Comparison of ENCODE assay signal across 8 cellular contexts in genomic region chr20:59495894-59496510, GRCh38.
DNase-seq lines count a peak whose midpoint lies in the region; ATAC-seq, FAIRE-seq and TF ChIP-seq lines count a peak whose summit lies in the region.

No MANE protein-coding gene starts in this region.

- TF ChIP-seq POLR2A in GM12891 (IDR thresholded peaks at IDR 0.05; ENCODE audit: low read depth, low read length) = no peak

- H3K27ac ChIP-seq in heart right ventricle = no peak overlapping the region

- H3K9me3 ChIP-seq in adipocyte (ENCODE audit: control insufficient read depth, low read length) = peaks cover 26% of the 10 kb centered on the region
- H3K9me3 ChIP-seq in heart right ventricle = peaks cover 0 to 11% (median 0%) of the 10 kb centered on the region in 11 donors

- peak; percentile 28 for FAIRE-seq in GM12891 (lab: Jason Lieb, UNC)

- no peak overlapping the region for H3K4me3 ChIP-seq in adipocyte (ENCODE audit: low read length)
- H3K4me3 ChIP-seq in heart right ventricle = no peak overlapping the region

- no peaks in the 10 kb centered on the region for H3K36me3 ChIP-seq in adipocyte (ENCODE audit: control insufficient read depth, insufficient read depth, low read length, severe bottlenecking)
- no peaks in the 10 kb centered on the region for H3K36me3 ChIP-seq in heart right ventricle

- H3K4me1 ChIP-seq in adipocyte (ENCODE audit: control insufficient read depth, insufficient read depth, low read length) (no peaks in the 10 kb centered on the region), heart right ventricle (no peaks in the 10 kb centered on the region)

- ATAC-seq in heart right ventricle (peak; percentile 27 to 62 (median 40)), HG03439 (IDR thresholded peaks at IDR 0.05; ENCODE audit: unreplicated experiment) (no peak), HG02852 (IDR thresholded peaks at IDR 0.05; ENCODE audit: unreplicated experiment) (no peak)

- 8 to 11% methylated on average over 12 of the region's 12 CpGs for WGBS in heart right ventricle, 2 donors

- H3K27me3 ChIP-seq in adipocyte (replicated peaks; ENCODE audit: control insufficient read depth, insufficient read depth, low read length) = peaks cover 55% of the 10 kb centered on the region
- H3K27me3 ChIP-seq in heart right ventricle = peaks cover 5 to 60% (median 38%) of the 10 kb centered on the region in 7 donors

- peak; percentile 65 for DNase-seq in GM12891 (ENCODE audit: insufficient read length, low spot score)
- peak; percentile 48 for DNase-seq in NCI-H1417 treated with DMSO at 0.1 percent for 48 hours (lab: John Stamatoyannopoulos, UW)
- DNase-seq in T-helper 1 cell = peak; percentile 34 to 56 (median 47)
- peak; percentile 87 for DNase-seq in adipocyte (ENCODE audit: low read depth)
- DNase-seq in heart right ventricle = peak; percentile 54 to 66
- peak; percentile 87 for DNase-seq in retina

- H3K9ac ChIP-seq in adipocyte (ENCODE audit: low read length) = no peak overlapping the region

- intact Hi-C loops in heart right ventricle (cut with DNase I) = loop anchor here in 8 of 10 donors (5.0 to 10.0 kb wide), 5 partner anchors 411 to 631 kb away; no protein-coding TSS in a partner anchor

- TF ChIP-seq CTCF in heart right ventricle (IDR thresholded peaks at IDR 0.05) = peak; percentile 65 to 93 (median 88)

TF ChIP-seq in GM12891, 5 proteins besides CTCF, POLR2A, EP300 and RAD21:
- no peak for TF ChIP-seq POU2F2 (IDR thresholded peaks at IDR 0.05; ENCODE audit: low read depth, low read length)
- TF ChIP-seq PAX5 (IDR thresholded peaks at IDR 0.05; ENCODE audit: insufficient read depth, low read length, severe bottlenecking) = no peak
- TF ChIP-seq POLR2AphosphoS5 (IDR thresholded peaks at IDR 0.05; ENCODE audit: low read depth, low read length) = no peak
- no peak for TF ChIP-seq SPI1 (IDR thresholded peaks at IDR 0.05; ENCODE audit: low read depth, low read length)
- TF ChIP-seq TAF1 (IDR thresholded peaks at IDR 0.05; ENCODE audit: low read depth, low read length) = no peak

Comparison
In these comparisons a context has a peak if more than half of its experiments do, and no peak if none do; other contexts are left out.
1. ATAC-seq: peak in heart right ventricle (8 of 8); none in HG03439 (single experiment) and HG02852 (single experiment).
2. Peak in every context shown above with its lines, with median percentiles within 50 percentile points of each other: DNase-seq.